In genomic region chr7:98286093-98286525, GRCh38 we compare ENCODE assay signal across 2 cellular contexts.
TF ChIP-seq lines count a peak whose summit lies in the region.

No MANE protein-coding gene starts in this region.

TF ChIP-seq in A549, 52 proteins besides CTCF, POLR2A, EP300 and RAD21 (continued from another document):
- peak; percentile 69; the same call in 1 of the 2 replicates for TF ChIP-seq MYC (IDR thresholded peaks at IDR 0.05; ENCODE audit: borderline replicate concordance, low read length)
- TF ChIP-seq CEBPB (IDR thresholded peaks at IDR 0.05), result peak; percentile 72 to 93
- TF ChIP-seq EHMT2 (IDR thresholded peaks at IDR 0.05; ENCODE audit: low read depth), result no peak
- no peak for TF ChIP-seq TP53 (CRISPR knock-in tag; IDR thresholded peaks at IDR 0.05)
- no peak for TF ChIP-seq FOXS1 (CRISPR knock-in tag; IDR thresholded peaks at IDR 0.05)
- TF ChIP-seq CBX2 (IDR thresholded peaks at IDR 0.05; ENCODE audit: borderline replicate concordance, low read depth), result no peak
- no peak for TF ChIP-seq HES2 (IDR thresholded peaks at IDR 0.05)
- no peak for TF ChIP-seq FOSL2 (IDR thresholded peaks at IDR 0.05)
- TF ChIP-seq FOSL2 (CRISPR knock-in tag; IDR thresholded peaks at IDR 0.05), result 0 out of 2 replicates have a peak, but pooled peaks have one; percentile 25
- TF ChIP-seq MAX (IDR thresholded peaks at IDR 0.05), result peak; percentile 75
- TF ChIP-seq TFCP2L1 (CRISPR knock-in tag; IDR thresholded peaks at IDR 0.05), result no peak
- no peak for TF ChIP-seq NPAS2 (CRISPR knock-in tag; IDR thresholded peaks at IDR 0.05; ENCODE audit: borderline replicate concordance)
- TF ChIP-seq JUNB (IDR thresholded peaks at IDR 0.05), result no peak
- TF ChIP-seq RFX5 (IDR thresholded peaks at IDR 0.05), result no peak
- no peak for TF ChIP-seq BCL3 (IDR thresholded peaks at IDR 0.05)
- peak; percentile 46; the same call in 1 of the 2 replicates for TF ChIP-seq GATA3 (IDR thresholded peaks at IDR 0.05; ENCODE audit: borderline replicate concordance)
- 0 out of 2 replicates have a peak, but pooled peaks have one; percentile 71 for TF ChIP-seq POLR2AphosphoS2 (conservative IDR thresholded peaks at IDR 0.05; ENCODE audit: low read length)
TF ChIP-seq in A549: peak in this region for 6.

TF ChIP-seq in H1, 55 proteins besides CTCF, POLR2A, EP300 and RAD21:
- TF ChIP-seq SUZ12 (IDR thresholded peaks at IDR 0.05; ENCODE audit: low read length), result no peak
- no peak for TF ChIP-seq TAF7 (optimal IDR thresholded peaks at IDR 0.05; ENCODE audit: borderline replicate concordance, low read depth, low read length)
- no peak for TF ChIP-seq ATF2 (IDR thresholded peaks at IDR 0.05; ENCODE audit: low read length)
- TF ChIP-seq MAX (IDR thresholded peaks at IDR 0.05), result peak; percentile 68
- TF ChIP-seq JUN (IDR thresholded peaks at IDR 0.05; ENCODE audit: low read depth, low read length), result no peak
- TF ChIP-seq CHD7 (IDR thresholded peaks at IDR 0.05; ENCODE audit: insufficient replicate concordance, low read length), result no peak
- peak; percentile 94 for TF ChIP-seq CEBPB (IDR thresholded peaks at IDR 0.05; ENCODE audit: low read depth, low read length)
